In the genomic region with DNA sequence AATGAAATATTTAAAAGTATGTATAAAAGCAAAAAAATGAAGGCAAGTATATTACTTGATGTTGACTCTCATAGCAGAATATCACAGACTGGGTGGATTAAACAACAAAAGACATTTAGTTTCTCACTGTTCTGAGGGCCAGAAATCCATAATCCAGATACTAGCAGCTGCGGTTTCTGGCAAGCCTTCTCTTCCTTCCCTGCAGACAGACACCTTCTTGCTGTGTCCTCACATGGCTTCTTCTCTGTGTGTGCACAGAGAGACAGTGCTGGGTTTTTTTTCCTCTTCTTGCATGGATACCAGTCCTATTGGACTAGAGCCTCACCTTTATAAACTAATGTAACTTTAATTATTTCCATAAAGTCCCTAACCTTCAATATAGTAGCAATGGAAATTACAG, we compare ENCODE assay signal across 1 cellular context.
TF ChIP-seq lines count a peak whose summit lies in the region.

No MANE protein-coding gene starts in this region.

TF ChIP-seq in IMR-90, 13 proteins besides CTCF, POLR2A, EP300 and RAD21:
- TF ChIP-seq FOS (IDR thresholded peaks at IDR 0.05; ENCODE audit: low read depth, low read length): no peak
- TF ChIP-seq ELK1 (IDR thresholded peaks at IDR 0.05; ENCODE audit: borderline replicate concordance, low read depth, low read length): no peak
- TF ChIP-seq CEBPB (IDR thresholded peaks at IDR 0.05; ENCODE audit: low read depth, low read length): no peak
- TF ChIP-seq MAZ (IDR thresholded peaks at IDR 0.05; ENCODE audit: borderline replicate concordance, low read depth, low read length): no peak
- TF ChIP-seq BHLHE40 (IDR thresholded peaks at IDR 0.05; ENCODE audit: low read depth, low read length): no peak
- TF ChIP-seq SMC3 (IDR thresholded peaks at IDR 0.05; ENCODE audit: low read depth, low read length): no peak
- no peak for TF ChIP-seq USF2 (IDR thresholded peaks at IDR 0.05; ENCODE audit: low read depth, low read length)
- no peak for TF ChIP-seq NFE2L2 (IDR thresholded peaks at IDR 0.05; ENCODE audit: low read depth, low read length)
- no peak for TF ChIP-seq CHD1 (IDR thresholded peaks at IDR 0.05; ENCODE audit: low read depth, low read length)
- TF ChIP-seq RFX5 (IDR thresholded peaks at IDR 0.05; ENCODE audit: low read depth, low read length): no peak
- TF ChIP-seq MXI1 (IDR thresholded peaks at IDR 0.05; ENCODE audit: borderline replicate concordance, low read depth, low read length): no peak
